Comparison of ENCODE assay signal across 28 cellular contexts in genomic region chr6:169802790-169803189, GRCh38. TPM values are rescaled to one million over a fixed set of nuclear protein-coding genes. Genes with fewer than 3 reads are reported as not detected.
DNase-seq lines count a peak whose midpoint lies in the region; ATAC-seq and TF ChIP-seq lines count a peak whose summit lies in the region.
"Had no signal": no experiment of that assay in that cellular context is flagged by ENCODE, and none has a peak within 500 bp of the region (broad histone marks: within the 10 kb centered on the region; RNA-seq: fewer than 3 reads in every experiment).

No MANE protein-coding gene starts in this region.

- peaks cover 48 to 51% (median 51%) of the 10 kb centered on the region in 3 donors for H3K4me1 Mint-ChIP-seq in CD8-positive, alpha-beta memory T cell
- H3K4me1 Mint-ChIP-seq in natural killer cell treated with Interleukin-12 subunit alpha and Interleukin-12 subunit beta and Interleukin-15 and Interleukin-18, amount 100 ng/mL, for 72 hours (ENCODE audit: low read depth in 2 of 2): peaks cover 49 to 52% of the 10 kb centered on the region in 2 donors

- H3K4me3 Mint-ChIP-seq in CD8-positive, alpha-beta memory T cell: peak overlapping the region in 5 of 7 donors; percentile 0 to 80 (median 22)
- peak overlapping the region; percentile 44 for H3K4me3 Mint-ChIP-seq in natural killer cell treated with Interleukin-12 subunit alpha and Interleukin-12 subunit beta and Interleukin-15 and Interleukin-18, amount 100 ng/mL, for 72 hours
- H3K4me3 Mint-ChIP-seq: B cell, brain, HFFc6 had no signal

- H3K9me3 ChIP-seq in CD8-positive, alpha-beta memory T cell (ENCODE audit: low read length): peaks cover 4% of the 10 kb centered on the region
- no peaks in the 10 kb centered on the region for H3K9me3 ChIP-seq in Panc1 (ENCODE audit: control insufficient read depth, insufficient read depth, low read depth, low read length)
- H3K9me3 ChIP-seq: esophagus muscularis mucosa, heart left ventricle, left ventricle myocardium inferior, tibial nerve had no signal

- no peaks in the 10 kb centered on the region for H3K36me3 Mint-ChIP-seq in CD8-positive, alpha-beta memory T cell
- H3K36me3 Mint-ChIP-seq in natural killer cell treated with Interleukin-12 subunit alpha and Interleukin-12 subunit beta and Interleukin-15 and Interleukin-18, amount 100 ng/mL, for 72 hours: no peaks in the 10 kb centered on the region
- H3K36me3 Mint-ChIP-seq: brain had no signal

- no peak overlapping the region for H3K27ac ChIP-seq in CD8-positive, alpha-beta memory T cell (ENCODE audit: low read depth, low read length)
- 0 out of 2 replicates have a peak overlapping the region, but pooled peaks have one; percentile 20 for H3K27ac ChIP-seq in Panc1 (ENCODE audit: low read length)
- H3K27ac ChIP-seq: esophagus muscularis mucosa, foreskin keratinocyte, GM23248, heart left ventricle, left ventricle myocardium inferior, tibial nerve had no signal

- H3K27me3 Mint-ChIP-seq in CD8-positive, alpha-beta memory T cell: peaks cover 11 to 26% of the 10 kb centered on the region in 2 donors
- H3K27me3 Mint-ChIP-seq in natural killer cell treated with Interleukin-12 subunit alpha and Interleukin-12 subunit beta and Interleukin-15 and Interleukin-18, amount 100 ng/mL, for 72 hours: peaks cover 51 to 59% of the 10 kb centered on the region in 2 donors

- H3K27ac Mint-ChIP-seq in CD8-positive, alpha-beta memory T cell: no peak overlapping the region
- no peak overlapping the region for H3K27ac Mint-ChIP-seq in natural killer cell treated with Interleukin-12 subunit alpha and Interleukin-12 subunit beta and Interleukin-15 and Interleukin-18, amount 100 ng/mL, for 72 hours
- H3K27ac Mint-ChIP-seq: B cell, HFFc6 had no signal

- ATAC-seq in Panc1: no peak
- ATAC-seq in natural killer cell treated with Interleukin-12 subunit alpha and Interleukin-12 subunit beta and Interleukin-15 and Interleukin-18, amount 100 ng/mL, for 72 hours: no peak
- ATAC-seq: foreskin keratinocyte, heart left ventricle, right cardiac atrium had no signal

- H3K36me3 ChIP-seq in CD8-positive, alpha-beta memory T cell (ENCODE audit: insufficient read depth, low read length): no peaks in the 10 kb centered on the region
- no peaks in the 10 kb centered on the region for H3K36me3 ChIP-seq in Panc1 (ENCODE audit: control insufficient read depth, insufficient read depth, low read length)
- H3K36me3 ChIP-seq: esophagus muscularis mucosa, heart left ventricle, left ventricle myocardium inferior, tibial nerve had no signal

- no peaks in the 10 kb centered on the region for H3K27me3 ChIP-seq in CD8-positive, alpha-beta memory T cell (ENCODE audit: insufficient read depth, low read length, poor library complexity, severe bottlenecking)
- no peaks in the 10 kb centered on the region; the same call in none of the 2 replicates for H3K27me3 ChIP-seq in Panc1 (ENCODE audit: control insufficient read depth, insufficient read depth, low read length)
- H3K27me3 ChIP-seq: tibial nerve had no signal

- BruUV-seq in Panc1 (replicated peaks; lab: Mats Ljungman, UMichigan): no TSS peak

- H3K4me1 ChIP-seq in CD8-positive, alpha-beta memory T cell (ENCODE audit: insufficient read depth, low read length): peaks cover 48% of the 10 kb centered on the region
- H3K4me1 ChIP-seq in Panc1 (ENCODE audit: control insufficient read depth, insufficient read depth, low read length): peaks cover 33% of the 10 kb centered on the region
- H3K4me1 ChIP-seq: foreskin keratinocyte, heart left ventricle, left ventricle myocardium inferior had no signal

- POLR2A ChIA-PET in CD8-positive, alpha-beta memory T cell (lab: Charles Lee): no interaction called here
- POLR2A ChIA-PET in Panc1 (lab: Charles Lee): interaction anchor here (0.7 kb wide), 1 partner anchor 385 kb away, joined by 11 read pairs; no protein-coding TSS in a partner anchor

- CTCF ChIA-PET in CD8-positive, alpha-beta memory T cell (lab: Charles Lee): interaction anchor here (1.5 to 6.9 kb wide), 3 partner anchors 9 to 29 kb away, joined by 3 to 60 read pairs (median 11); no protein-coding TSS in a partner anchor
- CTCF ChIA-PET in Panc1 (lab: Charles Lee): interaction anchor here (0.7 to 4.2 kb wide), 3 partner anchors 10 to 727 kb away, joined by 3 to 27 read pairs (median 5); no protein-coding TSS in a partner anchor

- no peak for TF ChIP-seq CTCF in Panc1 (IDR thresholded peaks at IDR 0.05)

- peaks cover 0 to 9% (median 5%) of the 10 kb centered on the region in 5 donors for H3K9me3 Mint-ChIP-seq in CD8-positive, alpha-beta memory T cell
- peaks cover 7% of the 10 kb centered on the region for H3K9me3 Mint-ChIP-seq in natural killer cell treated with Interleukin-12 subunit alpha and Interleukin-12 subunit beta and Interleukin-15 and Interleukin-18, amount 100 ng/mL, for 72 hours
- H3K9me3 Mint-ChIP-seq: brain, HFFc6 had no signal

- H3K4me3 ChIP-seq in CD8-positive, alpha-beta memory T cell (ENCODE audit: low read length): no peak overlapping the region
- no peak overlapping the region for H3K4me3 ChIP-seq in Panc1 (ENCODE audit: low read depth in 2 of 2, low read length in 2 of 2)
- H3K4me3 ChIP-seq: esophagus muscularis mucosa, GM23248, heart left ventricle, left ventricle myocardium inferior, tibial nerve had no signal

- in situ Hi-C loops in Panc1 (cut with HindIII; ENCODE audit: low pct_unique_long_range_greater_than_20kb, low sequenced_read_pairs): no loop called here

- intact Hi-C loops in Panc1 (cut with micrococcal nuclease; ENCODE audit: unreplicated experiment): no loop called here

- no peak for DNase-seq in CD8-positive, alpha-beta memory T cell
- peak; percentile 22 for DNase-seq in HCEC 1CT
- no peak for DNase-seq in Panc1 (ENCODE audit: low read depth, low spot score)
- no peak for DNase-seq in natural killer cell treated with Interleukin-12 subunit alpha and Interleukin-12 subunit beta and Interleukin-15 and Interleukin-18, amount 100 ng/mL, for 72 hours (ENCODE audit: low spot score)
- no peak for DNase-seq in SKM-1 treated with dmso at 0.1 percent for 144 hours (lab: John Stamatoyannopoulos, UW; ENCODE audit: unreplicated experiment)
- DNase-seq in EL: no peak
- no peak for DNase-seq in OCI-M2 (lab: John Stamatoyannopoulos, UW; ENCODE audit: unreplicated experiment)
- DNase-seq: ACHN; activated naive CD4-positive, alpha-beta T cell; cerebellar nuclear complex; foreskin keratinocyte; GDM1; GM23248; heart left ventricle; HFFc6; left ventricle myocardium inferior; mesendoderm; NCI-H1048; NCI-H1694; NCI-H446 treated with DMSO at 0.1 percent for 48 hours; NCI-H82; right cardiac atrium; stimulated activated CD4-positive, alpha-beta T cell treated with anti-CD3 and anti-CD28 coated beads, Interleukin-12 subunit alpha, Interleukin-12 subunit beta, amount 100 ng/mL, for 4 hours; stimulated activated CD4-positive, alpha-beta T cell treated with anti-CD3 and anti-CD28 coated beads, Interleukin-2, amount 100 ng/mL, for 48 hours had no signal

RNA-seq across cellular contexts. Expression of gene ERMARD, which starts 51.4 kb away (rescaled TPM):
- 10 to 100 TPM; 26.2 to 27.9 TPM for total RNA-seq in CD8-positive, alpha-beta memory T cell
- 12.1 TPM for polyA plus RNA-seq in CD8-positive, alpha-beta memory T cell
- 38.5 TPM for total RNA-seq in Panc1 (2021; ENCODE audit: unreplicated experiment)
- polyA plus RNA-seq in Panc1 (2012; ENCODE audit: insufficient read length): 37.7 TPM
- total RNA-seq in natural killer cell treated with Interleukin-12 subunit alpha and Interleukin-12 subunit beta and Interleukin-15 and Interleukin-18, amount 100 ng/mL, for 72 hours: 10 to 100 TPM; 22.4 to 39.8 TPM

RNA-seq across cellular contexts. Expression of gene DYNLT2, which starts 51.4 kb away (rescaled TPM):
- 1 to 10 TPM; 1.4 to 1.9 TPM for total RNA-seq in CD8-positive, alpha-beta memory T cell
- polyA plus RNA-seq in CD8-positive, alpha-beta memory T cell: 0.67 TPM
- 2.1 TPM for total RNA-seq in Panc1 (2021; ENCODE audit: unreplicated experiment)
- 0.87 TPM for polyA plus RNA-seq in Panc1 (2012; ENCODE audit: insufficient read length)
- 1 to 10 TPM; 1.5 to 2.6 TPM for total RNA-seq in natural killer cell treated with Interleukin-12 subunit alpha and Interleukin-12 subunit beta and Interleukin-15 and Interleukin-18, amount 100 ng/mL, for 72 hours
